ENCODE assay signal across 17 cellular contexts in genomic region chr12:38163442-38163801, GRCh38.
DNase-seq lines count a peak whose midpoint lies in the region; ATAC-seq and TF ChIP-seq lines count a peak whose summit lies in the region.
"Had no signal": no experiment of that assay in that cellular context is flagged by ENCODE, and none has a peak within 500 bp of the region (broad histone marks: within the 10 kb centered on the region; RNA-seq: fewer than 3 reads in every experiment).

No MANE protein-coding gene starts in this region.

- no peak overlapping the region for H3K27ac Mint-ChIP-seq in chondrocyte (ENCODE audit: unreplicated experiment)
- H3K27ac Mint-ChIP-seq: CD8-positive, alpha-beta memory T cell had no signal

- H3K27me3 ChIP-seq in H7 (ENCODE audit: control insufficient read depth, insufficient read depth, low read length): no peaks in the 10 kb centered on the region
- H3K27me3 ChIP-seq: BLaER1 had no signal

- H3K4me1 Mint-ChIP-seq in chondrocyte (ENCODE audit: low read depth): no peaks in the 10 kb centered on the region
- H3K4me1 Mint-ChIP-seq: CD8-positive, alpha-beta memory T cell had no signal

- peaks cover 2% of the 10 kb centered on the region for H3K36me3 Mint-ChIP-seq in chondrocyte (ENCODE audit: low read depth)
- H3K36me3 Mint-ChIP-seq: CD8-positive, alpha-beta memory T cell had no signal

- no peaks in the 10 kb centered on the region for H3K36me3 ChIP-seq in H7 (replicated peaks; ENCODE audit: control insufficient read depth, insufficient read depth, low read length)
- H3K36me3 ChIP-seq: BLaER1 had no signal

- no peaks in the 10 kb centered on the region for H3K27me3 Mint-ChIP-seq in chondrocyte (ENCODE audit: low read depth)
- H3K27me3 Mint-ChIP-seq: CD8-positive, alpha-beta memory T cell had no signal

- DNase-seq in NCI-H1105 treated with DMSO at 0.1 percent for 48 hours (lab: John Stamatoyannopoulos, UW) (peak; percentile 21), NCI-H1105 (lab: John Stamatoyannopoulos, UW) (no peak), H7 (peak; percentile 13), chondrocyte (ENCODE audit: low spot score) (peak; percentile 82), mesenteric fat pad (ENCODE audit: low spot score) (peak; percentile 83), EL (no peak), GM20000 (ENCODE audit: low spot score) (no peak)
- DNase-seq: 8988T; AML-193; Caco-2; CD8-positive, alpha-beta memory T cell; DMS79 treated with DMSO at 0.1 percent for 48 hours; GDM1; IMR-90 had no signal

- no peak for TF ChIP-seq CTCF in chondrocyte (IDR thresholded peaks at IDR 0.05)
- TF ChIP-seq CTCF in GM20000 (IDR thresholded peaks at IDR 0.05; ENCODE audit: extremely low read depth, missing control alignments): no peak

- H3K4me3 ChIP-seq in H7 (ENCODE audit: insufficient read depth, low read depth, low read length): no peak overlapping the region
- H3K4me3 ChIP-seq: BLaER1 had no signal

- H3K4me3 Mint-ChIP-seq in chondrocyte (ENCODE audit: unreplicated experiment): no peak overlapping the region
- H3K4me3 Mint-ChIP-seq: CD8-positive, alpha-beta memory T cell had no signal

- peaks cover 39% of the 10 kb centered on the region for H3K9me3 Mint-ChIP-seq in chondrocyte (ENCODE audit: low read depth)

- no peak for ATAC-seq in HG03175 (IDR thresholded peaks at IDR 0.05; ENCODE audit: unreplicated experiment)
- ATAC-seq: HCT116 had no signal

Comparison
In these comparisons a context has a peak if more than half of its experiments do, and no peak if none do; other contexts are left out.
1. DNase-seq: peak in NCI-H1105 treated with DMSO at 0.1 percent for 48 hours (single experiment), H7 (single experiment), chondrocyte (single experiment) and mesenteric fat pad (single experiment); none in NCI-H1105 (single experiment), EL (single experiment) and GM20000 (single experiment).